ENCODE assay signal across 16 cellular contexts in the genomic region with DNA sequence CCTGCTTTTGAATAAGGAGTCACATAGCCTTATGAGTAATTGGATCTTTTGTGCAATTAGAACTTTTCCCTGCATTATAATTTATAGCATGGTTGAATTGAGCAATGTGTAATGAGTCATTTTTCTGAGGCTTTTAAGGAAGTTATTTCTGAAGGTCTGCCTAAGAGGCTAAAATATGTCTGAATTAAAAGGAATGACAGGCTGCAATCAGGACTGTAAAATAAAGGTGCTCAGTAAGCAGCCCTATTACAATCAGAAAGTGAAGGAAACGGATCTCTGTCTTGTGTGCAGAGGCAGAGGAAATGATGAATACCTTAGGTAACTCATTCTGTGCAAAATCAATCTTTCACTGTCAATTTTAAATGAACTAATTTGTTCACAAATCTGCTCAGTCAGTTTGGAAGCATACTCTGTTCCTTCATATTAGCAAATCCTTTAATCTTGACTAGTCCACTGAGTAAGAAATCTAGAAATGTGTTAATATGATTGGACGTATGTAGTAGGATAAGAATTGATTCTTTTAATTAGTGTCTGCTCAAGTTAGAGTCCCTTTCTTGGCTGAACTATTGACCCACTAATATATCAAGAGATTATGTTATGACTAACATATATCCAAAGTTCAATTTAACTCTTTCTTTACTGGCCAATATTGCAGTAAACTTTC.
DNase-seq lines count a peak whose midpoint lies in the region; ATAC-seq and TF ChIP-seq lines count a peak whose summit lies in the region.
"Had no signal": no experiment of that assay in that cellular context is flagged by ENCODE, and none has a peak within 500 bp of the region (broad histone marks: within the 10 kb centered on the region; RNA-seq: fewer than 3 reads in every experiment).

No MANE protein-coding gene starts in this region.

- peaks cover 8% of the 10 kb centered on the region for H3K9me3 Mint-ChIP-seq in HFFc6
- H3K9me3 Mint-ChIP-seq: nephron had no signal

- peaks cover under 1% of the 10 kb centered on the region; the same call in 1 of the 2 replicates for H3K27me3 Mint-ChIP-seq in HFFc6 (ENCODE audit: insufficient read depth)
- H3K27me3 Mint-ChIP-seq: B cell had no signal

- peaks cover 6% of the 10 kb centered on the region; the same call in 1 of the 2 replicates for H3K4me1 Mint-ChIP-seq in HFFc6 (ENCODE audit: low read depth)
- H3K4me1 Mint-ChIP-seq: B cell, nephron had no signal

- no peak overlapping the region for H3K4me3 ChIP-seq in AG04449 (ENCODE audit: low read depth, low read length)
- no peak overlapping the region for H3K4me3 ChIP-seq in fibroblast of pulmonary artery (replicated peaks; ENCODE audit: low read depth, low read length)
- H3K4me3 ChIP-seq: uterus had no signal

- POLR2A ChIA-PET in AG04449 (lab: Yijun Ruan, JAX) (no interaction called here), RWPE1 (lab: Yijun Ruan, JAX; ENCODE audit: low non-redundant PET) (no interaction called here)

- H3K27ac ChIP-seq in RWPE1 = no peak overlapping the region
- H3K27ac ChIP-seq: uterus had no signal

- TF ChIP-seq CTCF in AG04449 (IDR thresholded peaks at IDR 0.05; ENCODE audit: insufficient read depth, low read length, missing control alignments) (no peak), HFFc6 (IDR thresholded peaks at IDR 0.05) (no peak), RWPE1 (conservative IDR thresholded peaks at IDR 0.05; ENCODE audit: low read depth) (no peak), fibroblast of pulmonary artery (IDR thresholded peaks at IDR 0.05; ENCODE audit: low read length, missing control alignments) (no peak)

- no peaks in the 10 kb centered on the region for H3K36me3 Mint-ChIP-seq in HFFc6 (ENCODE audit: low read depth)

- no peak overlapping the region for H3K27ac Mint-ChIP-seq in HFFc6
- H3K27ac Mint-ChIP-seq: B cell, nephron had no signal

- DNase-seq in AG04449 (ENCODE audit: low read depth, low spot score) = peak; percentile 37
- peak; percentile 17 for DNase-seq in HFFc6
- DNase-seq in RWPE1 (ENCODE audit: low spot score) = peak; percentile 73
- peak; percentile 46 for DNase-seq in fibroblast of pulmonary artery (ENCODE audit: low read depth)
- no peak for DNase-seq in D341Med (ENCODE audit: low spot score)
- no peak for DNase-seq in NCI-H748 treated with DMSO at 0.1 percent for 48 hours (lab: John Stamatoyannopoulos, UW)
- no peak for DNase-seq in hepatic stellate cell (ENCODE audit: low spot score)
- DNase-seq: cerebellar nuclear complex; GDM1; left colon; NCI-H524; stimulated activated CD8-positive, alpha-beta memory T cell treated with anti-CD3 and anti-CD28 coated beads, Interleukin-4, amount 100 ng/mL, for 48 hours; uterus had no signal

- ATAC-seq in GM18517 (IDR thresholded peaks at IDR 0.05; ENCODE audit: unreplicated experiment) = no peak
- ATAC-seq: left colon had no signal

- no peak overlapping the region for H3K4me3 Mint-ChIP-seq in HFFc6
- H3K4me3 Mint-ChIP-seq: B cell, nephron had no signal

- CTCF ChIA-PET in AG04449 (lab: Yijun Ruan, JAX) (no interaction called here), RWPE1 (lab: Yijun Ruan, JAX) (interaction anchor here (0.7 kb wide), 2 partner anchors 44 to 176 kb away, joined by 3 read pairs; no protein-coding TSS in a partner anchor)

Comparison
In these comparisons a context has a peak if more than half of its experiments do, and no peak if none do; other contexts are left out.
1. DNase-seq: peak in AG04449 (single experiment), HFFc6 (single experiment), RWPE1 (single experiment) and fibroblast of pulmonary artery (single experiment); none in D341Med (single experiment), NCI-H748 treated with DMSO at 0.1 percent for 48 hours (single experiment) and hepatic stellate cell (single experiment).